In genomic region chr15:52733078-52733477, GRCh38 we compare ENCODE assay signal across 1 cellular context.
TF ChIP-seq lines count a peak whose summit lies in the region.

No MANE protein-coding gene starts in this region.

TF ChIP-seq in HepG2, 621 proteins besides CTCF, POLR2A, EP300 and RAD21 (continued from another document and continues in another):
- TF ChIP-seq, protein P1, sequence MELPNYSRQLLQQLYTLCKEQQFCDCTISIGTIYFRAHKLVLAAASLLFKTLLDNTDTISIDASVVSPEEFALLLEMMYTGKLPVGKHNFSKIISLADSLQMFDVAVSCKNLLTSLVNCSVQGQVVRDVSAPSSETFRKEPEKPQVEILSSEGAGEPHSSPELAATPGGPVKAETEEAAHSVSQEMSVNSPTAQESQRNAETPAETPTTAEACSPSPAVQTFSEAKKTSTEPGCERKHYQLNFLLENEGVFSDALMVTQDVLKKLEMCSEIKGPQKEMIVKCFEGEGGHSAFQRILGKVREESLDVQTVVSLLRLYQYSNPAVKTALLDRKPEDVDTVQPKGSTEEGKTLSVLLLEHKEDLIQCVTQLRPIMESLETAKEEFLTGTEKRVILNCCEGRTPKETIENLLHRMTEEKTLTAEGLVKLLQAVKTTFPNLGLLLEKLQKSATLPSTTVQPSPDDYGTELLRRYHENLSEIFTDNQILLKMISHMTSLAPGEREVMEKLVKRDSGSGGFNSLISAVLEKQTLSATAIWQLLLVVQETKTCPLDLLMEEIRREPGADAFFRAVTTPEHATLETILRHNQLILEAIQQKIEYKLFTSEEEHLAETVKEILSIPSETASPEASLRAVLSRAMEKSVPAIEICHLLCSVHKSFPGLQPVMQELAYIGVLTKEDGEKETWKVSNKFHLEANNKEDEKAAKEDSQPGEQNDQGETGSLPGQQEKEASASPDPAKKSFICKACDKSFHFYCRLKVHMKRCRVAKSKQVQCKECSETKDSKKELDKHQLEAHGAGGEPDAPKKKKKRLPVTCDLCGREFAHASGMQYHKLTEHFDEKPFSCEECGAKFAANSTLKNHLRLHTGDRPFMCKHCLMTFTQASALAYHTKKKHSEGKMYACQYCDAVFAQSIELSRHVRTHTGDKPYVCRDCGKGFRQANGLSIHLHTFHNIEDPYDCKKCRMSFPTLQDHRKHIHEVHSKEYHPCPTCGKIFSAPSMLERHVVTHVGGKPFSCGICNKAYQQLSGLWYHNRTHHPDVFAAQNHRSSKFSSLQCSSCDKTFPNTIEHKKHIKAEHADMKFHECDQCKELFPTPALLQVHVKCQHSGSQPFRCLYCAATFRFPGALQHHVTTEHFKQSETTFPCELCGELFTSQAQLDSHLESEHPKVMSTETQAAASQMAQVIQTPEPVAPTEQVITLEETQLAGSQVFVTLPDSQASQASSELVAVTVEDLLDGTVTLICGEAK (IDR thresholded peaks at IDR 0.05), result no peak
- TF ChIP-seq, protein P1 (CRISPR knock-in tag; IDR thresholded peaks at IDR 0.05), result no peak
- TF ChIP-seq, protein P2, sequence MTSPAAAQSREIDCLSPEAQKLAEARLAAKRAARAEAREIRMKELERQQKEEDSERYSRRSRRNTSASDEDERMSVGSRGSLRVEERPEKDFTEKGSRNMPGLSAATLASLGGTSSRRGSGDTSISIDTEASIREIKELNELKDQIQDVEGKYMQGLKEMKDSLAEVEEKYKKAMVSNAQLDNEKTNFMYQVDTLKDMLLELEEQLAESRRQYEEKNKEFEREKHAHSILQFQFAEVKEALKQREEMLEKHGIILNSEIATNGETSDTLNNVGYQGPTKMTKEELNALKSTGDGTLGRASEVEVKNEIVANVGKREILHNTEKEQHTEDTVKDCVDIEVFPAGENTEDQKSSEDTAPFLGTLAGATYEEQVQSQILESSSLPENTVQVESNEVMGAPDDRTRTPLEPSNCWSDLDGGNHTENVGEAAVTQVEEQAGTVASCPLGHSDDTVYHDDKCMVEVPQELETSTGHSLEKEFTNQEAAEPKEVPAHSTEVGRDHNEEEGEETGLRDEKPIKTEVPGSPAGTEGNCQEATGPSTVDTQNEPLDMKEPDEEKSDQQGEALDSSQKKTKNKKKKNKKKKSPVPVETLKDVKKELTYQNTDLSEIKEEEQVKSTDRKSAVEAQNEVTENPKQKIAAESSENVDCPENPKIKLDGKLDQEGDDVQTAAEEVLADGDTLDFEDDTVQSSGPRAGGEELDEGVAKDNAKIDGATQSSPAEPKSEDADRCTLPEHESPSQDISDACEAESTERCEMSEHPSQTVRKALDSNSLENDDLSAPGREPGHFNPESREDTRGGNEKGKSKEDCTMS (CRISPR knock-in tag; conservative IDR thresholded peaks at IDR 0.05), result no peak
- TF ChIP-seq ZBTB49 (CRISPR knock-in tag; IDR thresholded peaks at IDR 0.05; ENCODE audit: borderline replicate concordance), result no peak
- no peak for TF ChIP-seq NR1H2 (CRISPR knock-in tag; IDR thresholded peaks at IDR 0.05; ENCODE audit: borderline replicate concordance, low read depth)
- no peak for TF ChIP-seq ZNF879 (CRISPR knock-in tag; IDR thresholded peaks at IDR 0.05)
- TF ChIP-seq, protein P3, sequence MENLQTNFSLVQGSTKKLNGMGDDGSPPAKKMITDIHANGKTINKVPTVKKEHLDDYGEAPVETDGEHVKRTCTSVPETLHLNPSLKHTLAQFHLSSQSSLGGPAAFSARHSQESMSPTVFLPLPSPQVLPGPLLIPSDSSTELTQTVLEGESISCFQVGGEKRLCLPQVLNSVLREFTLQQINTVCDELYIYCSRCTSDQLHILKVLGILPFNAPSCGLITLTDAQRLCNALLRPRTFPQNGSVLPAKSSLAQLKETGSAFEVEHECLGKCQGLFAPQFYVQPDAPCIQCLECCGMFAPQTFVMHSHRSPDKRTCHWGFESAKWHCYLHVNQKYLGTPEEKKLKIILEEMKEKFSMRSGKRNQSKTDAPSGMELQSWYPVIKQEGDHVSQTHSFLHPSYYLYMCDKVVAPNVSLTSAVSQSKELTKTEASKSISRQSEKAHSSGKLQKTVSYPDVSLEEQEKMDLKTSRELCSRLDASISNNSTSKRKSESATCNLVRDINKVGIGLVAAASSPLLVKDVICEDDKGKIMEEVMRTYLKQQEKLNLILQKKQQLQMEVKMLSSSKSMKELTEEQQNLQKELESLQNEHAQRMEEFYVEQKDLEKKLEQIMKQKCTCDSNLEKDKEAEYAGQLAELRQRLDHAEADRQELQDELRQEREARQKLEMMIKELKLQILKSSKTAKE (CRISPR knock-in tag; IDR thresholded peaks at IDR 0.05; ENCODE audit: borderline replicate concordance), result no peak
- TF ChIP-seq ZNF780A (CRISPR knock-in tag; IDR thresholded peaks at IDR 0.05), result no peak
- no peak for TF ChIP-seq ZSCAN25 (CRISPR knock-in tag; IDR thresholded peaks at IDR 0.05)
- TF ChIP-seq FOSL2 (CRISPR knock-in tag; IDR thresholded peaks at IDR 0.05), result no peak
- no peak for TF ChIP-seq E2F1 (CRISPR knock-in tag; IDR thresholded peaks at IDR 0.05)
- TF ChIP-seq ZSCAN29 (CRISPR knock-in tag; conservative IDR thresholded peaks at IDR 0.05), result 0 out of 2 replicates have a peak, but pooled peaks have one; percentile 26
- TF ChIP-seq NCOA5 (CRISPR knock-in tag; IDR thresholded peaks at IDR 0.05), result no peak
- TF ChIP-seq TFDP1 (CRISPR knock-in tag; IDR thresholded peaks at IDR 0.05; ENCODE audit: borderline replicate concordance), result no peak
- no peak for TF ChIP-seq PHF20 (CRISPR knock-in tag; IDR thresholded peaks at IDR 0.05)
- no peak for TF ChIP-seq ZNF263 (CRISPR knock-in tag; IDR thresholded peaks at IDR 0.05)
- no peak for TF ChIP-seq NPAS2 (CRISPR knock-in tag; IDR thresholded peaks at IDR 0.05; ENCODE audit: borderline replicate concordance)
- TF ChIP-seq ZNF101 (CRISPR knock-in tag; IDR thresholded peaks at IDR 0.05; ENCODE audit: borderline replicate concordance, low read depth), result no peak
- TF ChIP-seq ZNF160 (CRISPR knock-in tag; IDR thresholded peaks at IDR 0.05), result no peak
- no peak for TF ChIP-seq TBX2 (CRISPR knock-in tag; IDR thresholded peaks at IDR 0.05; ENCODE audit: borderline replicate concordance)
- no peak for TF ChIP-seq SCMH1 (CRISPR knock-in tag; IDR thresholded peaks at IDR 0.05; ENCODE audit: borderline replicate concordance)
- no peak for TF ChIP-seq RBAK (CRISPR knock-in tag; IDR thresholded peaks at IDR 0.05)
- TF ChIP-seq ZNF773 (CRISPR knock-in tag; IDR thresholded peaks at IDR 0.05; ENCODE audit: borderline replicate concordance), result no peak
- TF ChIP-seq SRY (CRISPR knock-in tag; IDR thresholded peaks at IDR 0.05), result no peak
- no peak for TF ChIP-seq MTERF4 (CRISPR knock-in tag; IDR thresholded peaks at IDR 0.05)
- TF ChIP-seq RFX5 (IDR thresholded peaks at IDR 0.05; ENCODE audit: low read depth, low read length), result no peak
- TF ChIP-seq, protein P4, sequence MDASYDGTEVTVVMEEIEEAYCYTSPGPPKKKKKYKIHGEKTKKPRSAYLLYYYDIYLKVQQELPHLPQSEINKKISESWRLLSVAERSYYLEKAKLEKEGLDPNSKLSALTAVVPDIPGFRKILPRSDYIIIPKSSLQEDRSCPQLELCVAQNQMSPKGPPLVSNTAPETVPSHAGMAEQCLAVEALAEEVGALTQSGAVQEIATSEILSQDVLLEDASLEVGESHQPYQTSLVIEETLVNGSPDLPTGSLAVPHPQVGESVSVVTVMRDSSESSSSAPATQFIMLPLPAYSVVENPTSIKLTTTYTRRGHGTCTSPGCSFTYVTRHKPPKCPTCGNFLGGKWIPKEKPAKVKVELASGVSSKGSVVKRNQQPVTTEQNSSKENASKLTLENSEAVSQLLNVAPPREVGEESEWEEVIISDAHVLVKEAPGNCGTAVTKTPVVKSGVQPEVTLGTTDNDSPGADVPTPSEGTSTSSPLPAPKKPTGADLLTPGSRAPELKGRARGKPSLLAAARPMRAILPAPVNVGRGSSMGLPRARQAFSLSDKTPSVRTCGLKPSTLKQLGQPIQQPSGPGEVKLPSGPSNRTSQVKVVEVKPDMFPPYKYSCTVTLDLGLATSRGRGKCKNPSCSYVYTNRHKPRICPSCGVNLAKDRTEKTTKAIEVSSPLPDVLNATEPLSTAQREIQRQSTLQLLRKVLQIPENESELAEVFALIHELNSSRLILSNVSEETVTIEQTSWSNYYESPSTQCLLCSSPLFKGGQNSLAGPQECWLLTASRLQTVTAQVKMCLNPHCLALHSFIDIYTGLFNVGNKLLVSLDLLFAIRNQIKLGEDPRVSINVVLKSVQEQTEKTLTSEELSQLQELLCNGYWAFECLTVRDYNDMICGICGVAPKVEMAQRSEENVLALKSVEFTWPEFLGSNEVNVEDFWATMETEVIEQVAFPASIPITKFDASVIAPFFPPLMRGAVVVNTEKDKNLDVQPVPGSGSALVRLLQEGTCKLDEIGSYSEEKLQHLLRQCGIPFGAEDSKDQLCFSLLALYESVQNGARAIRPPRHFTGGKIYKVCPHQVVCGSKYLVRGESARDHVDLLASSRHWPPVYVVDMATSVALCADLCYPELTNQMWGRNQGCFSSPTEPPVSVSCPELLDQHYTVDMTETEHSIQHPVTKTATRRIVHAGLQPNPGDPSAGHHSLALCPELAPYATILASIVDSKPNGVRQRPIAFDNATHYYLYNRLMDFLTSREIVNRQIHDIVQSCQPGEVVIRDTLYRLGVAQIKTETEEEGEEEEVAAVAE (CRISPR knock-in tag; IDR thresholded peaks at IDR 0.05; ENCODE audit: borderline replicate concordance), result 0 out of 2 replicates have a peak, but pooled peaks have one; percentile 32
- TF ChIP-seq, protein P5, sequence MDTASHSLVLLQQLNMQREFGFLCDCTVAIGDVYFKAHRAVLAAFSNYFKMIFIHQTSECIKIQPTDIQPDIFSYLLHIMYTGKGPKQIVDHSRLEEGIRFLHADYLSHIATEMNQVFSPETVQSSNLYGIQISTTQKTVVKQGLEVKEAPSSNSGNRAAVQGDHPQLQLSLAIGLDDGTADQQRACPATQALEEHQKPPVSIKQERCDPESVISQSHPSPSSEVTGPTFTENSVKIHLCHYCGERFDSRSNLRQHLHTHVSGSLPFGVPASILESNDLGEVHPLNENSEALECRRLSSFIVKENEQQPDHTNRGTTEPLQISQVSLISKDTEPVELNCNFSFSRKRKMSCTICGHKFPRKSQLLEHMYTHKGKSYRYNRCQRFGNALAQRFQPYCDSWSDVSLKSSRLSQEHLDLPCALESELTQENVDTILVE (CRISPR knock-in tag; IDR thresholded peaks at IDR 0.05), result no peak
